20 cellular contexts compared by ENCODE assay signal in genomic region chr9:7996558-7996957, GRCh38.
"Had no signal": no experiment of that assay in that cellular context is flagged by ENCODE, and none has a peak within 500 bp of the region (broad histone marks: within the 10 kb centered on the region; RNA-seq: fewer than 3 reads in every experiment).

No MANE protein-coding gene starts in this region.

- DNase-seq: effector CD8-positive, alpha-beta T cell; endodermal cell; foreskin fibroblast; gastrocnemius medialis; head of caudate nucleus; kidney; mesenchymal stem cell; mucosa of descending colon; naive B cell; stimulated activated CD4-positive, alpha-beta T cell treated with anti-CD3 and anti-CD28 coated beads, Interleukin-12 subunit alpha, Interleukin-12 subunit beta, amount 100 ng/mL, for 4 hours; stimulated activated CD4-positive, alpha-beta T cell treated with anti-CD3 and anti-CD28 coated beads, Interleukin-1b, Interleukin-23, amount 100 ng/mL, for 48 hours; stimulated activated CD4-positive, alpha-beta T cell treated with anti-CD3 and anti-CD28 coated beads, Interleukin-4, amount 100 ng/mL, for 1 hour; stimulated activated CD8-positive, alpha-beta memory T cell treated with anti-CD3 and anti-CD28 coated beads, Interleukin-4, amount 100 ng/mL, for 48 hours; stimulated activated naive CD4-positive, alpha-beta T cell; stimulated activated naive CD8-positive, alpha-beta T cell treated with anti-CD3 and anti-CD28 coated beads, Interleukin-15, amount 100 ng/mL, for 72 hours; transverse colon had no signal

- ATAC-seq: esophagus mucosa; gastrocnemius medialis; left lobe of liver; mucosa of descending colon; natural killer cell treated with Interleukin-12 subunit alpha and Interleukin-12 subunit beta and Interleukin-15 and Interleukin-18, amount 100 ng/mL, for 72 hours; sciatic nerve; stimulated activated naive CD8-positive, alpha-beta T cell treated with anti-CD3 and anti-CD28 coated beads, Interleukin-15, amount 100 ng/mL, for 72 hours had no signal
